In genomic region chr10:29078919-29079318, GRCh38 we compare ENCODE assay signal across 18 cellular contexts.
A peak's percentile ranks its signal among the peaks of the same experiment; 100 is the strongest.
DNase-seq lines count a peak whose midpoint lies in the region.
"Had no signal": no experiment of that assay in that cellular context is flagged by ENCODE, and none has a peak within 500 bp of the region (broad histone marks: within the 10 kb centered on the region; RNA-seq: fewer than 3 reads in every experiment).

No MANE protein-coding gene starts in this region.

- DNase-seq in DMS153 (lab: John Stamatoyannopoulos, UW) (peak; percentile 25), NCI-H1417 (lab: John Stamatoyannopoulos, UW) (peak; percentile 14 to 87 (median 42)), NCI-H82 treated with DMSO at 0.1 percent for 48 hours (lab: John Stamatoyannopoulos, UW; ENCODE audit: unreplicated experiment) (peak; percentile 17), islet precursor cell (peak; percentile 94), NK-92 (lab: John Stamatoyannopoulos, UW; ENCODE audit: unreplicated experiment) (no peak), mesenteric fat pad (ENCODE audit: low spot score) (no peak), D341Med (ENCODE audit: low spot score) (no peak), NCI-H146 treated with DMSO at 0.1 percent for 48 hours (lab: John Stamatoyannopoulos, UW; ENCODE audit: unreplicated experiment) (no peak)
- DNase-seq: activated CD4-positive, alpha-beta T cell treated with anti-CD3 and anti-CD28 coated beads, Interleukin-2, amount 10 ng/mL, durations not matched to agents 7 days and 5 days; activated CD8-positive, alpha-beta memory T cell treated with anti-CD3 and anti-CD28 coated beads, Interleukin-2, amount 50 U/mL, for 4 hours; activated effector memory CD4-positive, alpha-beta T cell treated with Interleukin-2 at 50 U/mL for 16 hours; Caco-2; Kasumi-1; naive thymus-derived CD8-positive, alpha-beta T cell; NCI-H1048; NCI-H345; pancreas; SW 1271 had no signal

Comparison
In these comparisons a context has a peak if more than half of its experiments do, and no peak if none do; other contexts are left out.
1. DNase-seq: peak in DMS153 (single experiment), NCI-H1417 (3 of 3), NCI-H82 treated with DMSO at 0.1 percent for 48 hours (single experiment) and islet precursor cell (single experiment); none in NK-92 (single experiment), mesenteric fat pad (single experiment), D341Med (single experiment) and NCI-H146 treated with DMSO at 0.1 percent for 48 hours (single experiment).